ENCODE assay signal across 8 cellular contexts in the genomic region with DNA sequence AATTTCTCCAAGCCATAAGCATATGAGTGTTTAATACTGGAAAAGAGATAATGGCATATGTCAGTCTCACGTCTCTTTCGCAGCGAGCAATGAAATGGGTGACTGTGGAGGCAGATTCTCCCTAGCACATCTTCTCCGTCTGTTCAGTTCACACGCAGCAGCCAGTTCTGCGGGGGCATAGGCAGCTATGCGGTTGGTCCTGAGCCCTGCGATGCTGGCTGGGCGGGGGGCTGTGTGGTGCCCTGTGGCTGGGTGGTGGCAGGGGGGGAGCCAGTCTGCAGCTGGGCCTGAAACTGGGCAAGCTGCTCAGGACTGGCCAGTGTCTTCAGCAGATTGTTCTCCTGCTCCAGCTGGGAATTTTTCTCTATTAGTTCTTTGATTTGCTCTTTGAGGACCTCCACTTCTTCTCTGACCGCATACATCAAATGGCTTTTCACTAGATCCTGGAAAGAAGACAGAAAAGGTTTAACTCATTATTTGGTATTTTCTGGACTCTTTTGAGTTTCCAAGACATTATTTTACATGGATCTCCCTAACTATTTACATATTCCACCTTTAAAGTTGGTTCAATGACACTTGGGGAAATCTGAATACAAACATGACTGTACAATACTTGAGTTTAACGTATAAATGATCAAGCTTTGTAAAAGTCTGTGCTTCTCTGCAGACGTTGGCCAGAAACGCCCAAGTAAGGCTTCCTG.
DNase-seq lines count a peak whose midpoint lies in the region; ATAC-seq and TF ChIP-seq lines count a peak whose summit lies in the region.

No MANE protein-coding gene starts in this region.

- peak overlapping the region; percentile 82 for H3K4me3 ChIP-seq in ACC112 (ENCODE audit: low read depth, low read length)
- peak overlapping the region; percentile 71 for H3K4me3 ChIP-seq in MG63

- H3K36me3 Mint-ChIP-seq in effector memory CD8-positive, alpha-beta T cell (ENCODE audit: insufficient read depth): peaks cover 12% of the 10 kb centered on the region
- peaks cover 0 to 15% (median 8%) of the 10 kb centered on the region in 3 donors for H3K36me3 Mint-ChIP-seq in naive thymus-derived CD8-positive, alpha-beta T cell

- DNase-seq in MG63 (no peak), erythroblast (lab: John Stamatoyannopoulos, UW) (no peak), NAMALWA (ENCODE audit: low spot score) (no peak), kidney glomerular epithelial cell (lab: John Stamatoyannopoulos, UW) (no peak)
- DNase-seq in effector memory CD8-positive, alpha-beta T cell: no peak
- no peak for DNase-seq in naive thymus-derived CD8-positive, alpha-beta T cell
- DNase-seq in stimulated activated naive CD4-positive, alpha-beta T cell (lab: John Stamatoyannopoulos, UW): no peak

- H3K79me2 ChIP-seq in ACC112 (ENCODE audit: control insufficient read depth, insufficient read depth, low read length, unreplicated experiment): peaks cover 22% of the 10 kb centered on the region

- no peaks in the 10 kb centered on the region for H3K27me3 Mint-ChIP-seq in effector memory CD8-positive, alpha-beta T cell
- peaks cover 0 to 8% (median 0%) of the 10 kb centered on the region in 5 donors for H3K27me3 Mint-ChIP-seq in naive thymus-derived CD8-positive, alpha-beta T cell

- H3K4me3 Mint-ChIP-seq in effector memory CD8-positive, alpha-beta T cell: peak overlapping the region; percentile 88 to 90
- H3K4me3 Mint-ChIP-seq in naive thymus-derived CD8-positive, alpha-beta T cell: peak overlapping the region; percentile 39 to 92 (median 90)

- peak overlapping the region; percentile 83 for H3K27ac ChIP-seq in ACC112 (ENCODE audit: low read depth, low read length)

- no peaks in the 10 kb centered on the region for H3K9me3 Mint-ChIP-seq in effector memory CD8-positive, alpha-beta T cell
- no peaks in the 10 kb centered on the region for H3K9me3 Mint-ChIP-seq in naive thymus-derived CD8-positive, alpha-beta T cell

- no peak overlapping the region for H2AFZ ChIP-seq in ACC112 (ENCODE audit: low read length, unreplicated experiment)

- H3K36me3 ChIP-seq in ACC112 (ENCODE audit: insufficient read depth, low read length): peaks cover 17% of the 10 kb centered on the region
- H3K36me3 ChIP-seq in MG63: peaks cover 30% of the 10 kb centered on the region

- H3K9me3 ChIP-seq in MG63: no peaks in the 10 kb centered on the region

- peaks cover 19 to 29% of the 10 kb centered on the region in 2 donors for H3K4me1 Mint-ChIP-seq in effector memory CD8-positive, alpha-beta T cell (ENCODE audit: low read depth in 2 of 2)
- peaks cover 11 to 38% (median 31%) of the 10 kb centered on the region in 4 donors for H3K4me1 Mint-ChIP-seq in naive thymus-derived CD8-positive, alpha-beta T cell

- POLR2A ChIA-PET in naive thymus-derived CD8-positive, alpha-beta T cell (lab: Charles Lee): interaction anchor here (1.0 to 1.3 kb wide), 2 partner anchors 160 to 242 kb away, joined by 6 to 10 read pairs; no protein-coding TSS in a partner anchor

- H3K4me1 ChIP-seq in ACC112 (ENCODE audit: control insufficient read depth, insufficient read depth, low read length, unreplicated experiment): peaks cover 26% of the 10 kb centered on the region

- H3K27me3 ChIP-seq in ACC112 (ENCODE audit: insufficient read depth, low read length): no peaks in the 10 kb centered on the region
- no peaks in the 10 kb centered on the region for H3K27me3 ChIP-seq in MG63

- no peak for ATAC-seq in effector memory CD8-positive, alpha-beta T cell (replicated peaks)
- ATAC-seq in naive thymus-derived CD8-positive, alpha-beta T cell: no peak

- peak overlapping the region; percentile 90 for H3K27ac Mint-ChIP-seq in effector memory CD8-positive, alpha-beta T cell
- peak overlapping the region in 7 of 10 donors; percentile 8 to 74 (median 39) for H3K27ac Mint-ChIP-seq in naive thymus-derived CD8-positive, alpha-beta T cell

- TF ChIP-seq POLR2A in erythroblast (IDR thresholded peaks at IDR 0.05; ENCODE audit: low read length): no peak
